Comparison of ENCODE assay signal across 12 cellular contexts in genomic region chr16:77657016-77657415, GRCh38.
DNase-seq lines count a peak whose midpoint lies in the region; ATAC-seq and TF ChIP-seq lines count a peak whose summit lies in the region.
"Had no signal": no experiment of that assay in that cellular context is flagged by ENCODE, and none has a peak within 500 bp of the region (broad histone marks: within the 10 kb centered on the region; RNA-seq: fewer than 3 reads in every experiment).

No MANE protein-coding gene starts in this region.

- ATAC-seq in lower lobe of right lung (no peak), left lobe of liver (no peak)
- ATAC-seq: pancreas had no signal

- H3K27ac ChIP-seq in right atrium auricular region (no peak overlapping the region), lower lobe of right lung (no peak overlapping the region)
- H3K27ac ChIP-seq: pancreas had no signal

- no peak overlapping the region for H3K4me3 ChIP-seq in right atrium auricular region
- no peak overlapping the region for H3K4me3 ChIP-seq in lower lobe of right lung
- H3K4me3 ChIP-seq: pancreas had no signal

- DNase-seq in stimulated activated CD4-positive, alpha-beta T cell treated with anti-CD3 and anti-CD28 coated beads, Interleukin-1b, Interleukin-23, amount 100 ng/mL, for 48 hours, result peak; percentile 4
- no peak for DNase-seq in stimulated activated CD4-positive, alpha-beta T cell treated with anti-CD3 and anti-CD28 coated beads, Interleukin-15, amount 100 ng/mL, for 24 hours
- DNase-seq in NCI-H82 treated with DMSO at 0.1 percent for 48 hours (lab: John Stamatoyannopoulos, UW; ENCODE audit: unreplicated experiment), result peak; percentile 17
- DNase-seq in erythroblast (lab: John Stamatoyannopoulos, UW), result peak; percentile 31 to 60
- no peak for DNase-seq in right atrium auricular region (ENCODE audit: low spot score)
- no peak for DNase-seq in lower lobe of right lung
- DNase-seq in NCI-H146 treated with DMSO at 0.1 percent for 48 hours (lab: John Stamatoyannopoulos, UW; ENCODE audit: unreplicated experiment), result no peak
- DNase-seq in left lobe of liver (ENCODE audit: low spot score), result no peak
- DNase-seq: activated T-cell treated with anti-CD3 and anti-CD28 coated beads, Interleukin-2, amount 50 U/mL, for 48 hours; pancreas; stimulated activated CD4-positive, alpha-beta T cell treated with anti-CD3 and anti-CD28 coated beads, Interleukin-4, amount 100 ng/mL, for 1 hour; T1000 had no signal

- H3K36me3 ChIP-seq in right atrium auricular region, result no peaks in the 10 kb centered on the region
- H3K36me3 ChIP-seq in lower lobe of right lung, result no peaks in the 10 kb centered on the region
- H3K36me3 ChIP-seq: pancreas had no signal

- H3K27me3 ChIP-seq in right atrium auricular region (no peaks in the 10 kb centered on the region), lower lobe of right lung (ENCODE audit: low read depth) (no peaks in the 10 kb centered on the region)

- H3K4me1 ChIP-seq in right atrium auricular region, result no peaks in the 10 kb centered on the region
- H3K4me1 ChIP-seq in lower lobe of right lung, result no peaks in the 10 kb centered on the region
- H3K4me1 ChIP-seq: pancreas had no signal

- intact Hi-C loops in lower lobe of right lung (cut with DNase I), result no loop called here

- H3K9me3 ChIP-seq in right atrium auricular region (no peaks in the 10 kb centered on the region), lower lobe of right lung (peaks cover 3% of the 10 kb centered on the region)
- H3K9me3 ChIP-seq: pancreas had no signal

- no peak for TF ChIP-seq CTCF in right atrium auricular region (IDR thresholded peaks at IDR 0.05)
- no peak for TF ChIP-seq CTCF in lower lobe of right lung (IDR thresholded peaks at IDR 0.05)

- TF ChIP-seq POLR2A in erythroblast (IDR thresholded peaks at IDR 0.05; ENCODE audit: low read length), result no peak

Comparison
In these comparisons a context has a peak if more than half of its experiments do, and no peak if none do; other contexts are left out.
1. DNase-seq: peak in stimulated activated CD4-positive, alpha-beta T cell treated with anti-CD3 and anti-CD28 coated beads, Interleukin-1b, Interleukin-23, amount 100 ng/mL, for 48 hours (single experiment), NCI-H82 treated with DMSO at 0.1 percent for 48 hours (single experiment) and erythroblast (2 of 2); none in stimulated activated CD4-positive, alpha-beta T cell treated with anti-CD3 and anti-CD28 coated beads, Interleukin-15, amount 100 ng/mL, for 24 hours (single experiment), right atrium auricular region (single experiment), lower lobe of right lung (single experiment), NCI-H146 treated with DMSO at 0.1 percent for 48 hours (single experiment) and left lobe of liver (single experiment).